ENCODE assay signal across 2 cellular contexts in the genomic region with DNA sequence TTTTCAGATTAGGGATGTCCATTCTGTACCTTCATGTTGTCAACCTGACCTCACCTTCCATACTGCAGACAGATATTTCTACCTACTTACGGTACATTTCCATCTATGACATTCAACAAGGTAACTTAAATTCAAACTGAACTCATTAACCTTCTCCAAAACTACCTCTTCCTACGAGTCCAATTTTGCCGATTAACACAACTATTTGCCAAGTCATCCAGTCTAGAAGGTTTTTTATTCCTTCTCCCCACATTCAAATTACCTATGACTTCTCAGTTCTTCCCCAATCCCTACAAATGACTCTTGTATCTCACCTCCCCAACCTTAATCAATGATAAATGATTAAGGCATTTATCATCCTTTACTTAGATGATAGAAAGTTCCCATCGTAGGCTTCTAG.
TF ChIP-seq lines count a peak whose summit lies in the region.

No MANE protein-coding gene starts in this region.

TF ChIP-seq in A549, 52 proteins besides CTCF, POLR2A, EP300 and RAD21:
- TF ChIP-seq NFE2L2 (conservative IDR thresholded peaks at IDR 0.05; ENCODE audit: low read length) (peak; percentile 45; the same call in 1 of the 2 replicates), CEBPB (IDR thresholded peaks at IDR 0.05) (no peak), MAFK (IDR thresholded peaks at IDR 0.05; ENCODE audit: partially characterized antibody) (peak; percentile 57)

TF ChIP-seq in IMR-90, 13 proteins besides CTCF, POLR2A, EP300 and RAD21:
- TF ChIP-seq NFE2L2 (IDR thresholded peaks at IDR 0.05; ENCODE audit: low read depth, low read length) (peak; percentile 9; the same call in 1 of the 2 replicates), BHLHE40 (IDR thresholded peaks at IDR 0.05; ENCODE audit: low read depth, low read length) (no peak)
